Comparison of ENCODE assay signal across 18 cellular contexts in genomic region chr12:9041321-9041720, GRCh38. TPM values are rescaled to one million over a fixed set of nuclear protein-coding genes. Genes with fewer than 3 reads are reported as not detected.
DNase-seq lines count a peak whose midpoint lies in the region; ATAC-seq and TF ChIP-seq lines count a peak whose summit lies in the region.
"Had no signal": no experiment of that assay in that cellular context is flagged by ENCODE, and none has a peak within 500 bp of the region (broad histone marks: within the 10 kb centered on the region; RNA-seq: fewer than 3 reads in every experiment).

No MANE protein-coding gene starts in this region.

- no peak overlapping the region for H3K4me3 ChIP-seq in adrenal gland
- H3K4me3 ChIP-seq in fibroblast of villous mesenchyme (ENCODE audit: low read depth, low read length): no peak overlapping the region
- no peak overlapping the region for H3K4me3 ChIP-seq in gastrocnemius medialis
- H3K4me3 ChIP-seq: MG63, spleen, tibial artery had no signal

- H3K36me3 ChIP-seq in adrenal gland (replicated peaks in 1 of 2) (no peaks in the 10 kb centered on the region), gastrocnemius medialis (no peaks in the 10 kb centered on the region)
- H3K36me3 ChIP-seq: MG63, spleen, tibial artery had no signal

- H3K9me3 ChIP-seq in adrenal gland (replicated peaks in 1 of 3) (no peaks in the 10 kb centered on the region), gastrocnemius medialis (no peaks in the 10 kb centered on the region)
- H3K9me3 ChIP-seq: MG63, tibial artery had no signal

- WGBS in adrenal gland, 4 donors: 41 to 50% (median 44%) methylated on average over 1 of the region's 1 CpG

- DNase-seq in G401 (ENCODE audit: low spot score): peak; percentile 52
- DNase-seq in adrenal gland: peak; percentile 56 to 78 (median 76)
- DNase-seq in fibroblast of villous mesenchyme (ENCODE audit: low read depth): peak; percentile 2
- DNase-seq in gastrocnemius medialis: peak; percentile 50 to 51
- DNase-seq in NCI-H748 (lab: John Stamatoyannopoulos, UW; ENCODE audit: unreplicated experiment): no peak
- DNase-seq in LoVo (ENCODE audit: low spot score): no peak
- DNase-seq: activated naive CD8-positive, alpha-beta T cell treated with anti-CD3 and anti-CD28 coated beads, Interleukin-2, amount 50 U/mL, for 24 hours; DMS79; MG63; natural killer cell; NCI-H1694; NCI-H446; posterior cingulate gyrus; SIG-M5; spleen; tibial artery had no signal

- H3K27me3 ChIP-seq in adrenal gland (no peaks in the 10 kb centered on the region), gastrocnemius medialis (no peaks in the 10 kb centered on the region)
- H3K27me3 ChIP-seq: spleen, tibial artery had no signal

- ATAC-seq in gastrocnemius medialis: peak; percentile 98 to 99
- ATAC-seq in HG03139 (IDR thresholded peaks at IDR 0.05; ENCODE audit: unreplicated experiment): no peak
- ATAC-seq: activated naive CD8-positive, alpha-beta T cell treated with anti-CD3 and anti-CD28 coated beads, Interleukin-2, amount 50 U/mL, for 24 hours; natural killer cell had no signal

- TF ChIP-seq CTCF in adrenal gland (IDR thresholded peaks at IDR 0.05) (no peak), fibroblast of villous mesenchyme (IDR thresholded peaks at IDR 0.05; ENCODE audit: insufficient read depth, low read depth, low read length) (no peak), gastrocnemius medialis (IDR thresholded peaks at IDR 0.05 in 4 of 5, conservative IDR thresholded peaks at IDR 0.05 in 1 of 5) (no peak)

- TF ChIP-seq POLR2A in adrenal gland (IDR thresholded peaks at IDR 0.05): no peak
- no peak for TF ChIP-seq POLR2A in gastrocnemius medialis (IDR thresholded peaks at IDR 0.05)

- intact Hi-C loops in adrenal gland (cut with DNase I) (loop anchor here (10.0 kb wide), 2 partner anchors 357 to 377 kb away; partner anchors contain the start of gene MFAP5 (in 1 of the 2)), gastrocnemius medialis (cut with DNase I; ENCODE audit: low total_unique reads) (no loop called here)

- H3K27ac ChIP-seq in adrenal gland (no peak overlapping the region), gastrocnemius medialis (peak overlapping the region; percentile 31 to 63 (median 50))
- H3K27ac ChIP-seq: C4-2B, spleen, tibial artery had no signal

- H3K4me1 ChIP-seq in adrenal gland (replicated peaks in 1 of 2) (peaks cover 4 to 5% of the 10 kb centered on the region in 2 donors), gastrocnemius medialis (peaks cover 0 to 17% of the 10 kb centered on the region in 2 donors)

- in situ Hi-C loops in G401 (cut with HindIII; ENCODE audit: low sequenced_read_pairs): no loop called here
- in situ Hi-C loops in gastrocnemius medialis (cut with MboI; ENCODE audit: low sequenced_read_pairs in 4 of 4): loop anchor here (5.0 to 25.0 kb wide), 3 partner anchors 87 to 354 kb away; partner anchors contain the start of gene RIMKLB (in 2 of the 4)

RNA-seq across cellular contexts. Expression of gene KLRG1, which starts 52.0 kb away (rescaled TPM):
- 4.5 and 8.2 TPM in 2 replicates for total RNA-seq in G401 (2014; rRNA removed; shearing (Covaris generic))
- total RNA-seq in adrenal gland (1 to 10 TPM in 7 of 8 donors, not detected in 1; 2.6 to 5.2 (median 3.4) TPM), fibroblast of villous mesenchyme (0.32 and 0.43 TPM in 2 replicates), gastrocnemius medialis (1 to 10 TPM in 2 of 4 donors, under 1 TPM in 2; 0.46 to 1.9 (median 1.4) TPM)
- polyA plus RNA-seq in adrenal gland: 1 to 10 TPM; 1.2 to 2.0 (median 1.5) TPM

Comparison
In these comparisons a context has a peak if more than half of its experiments do, and no peak if none do; other contexts are left out.
1. DNase-seq: peak in G401 (single experiment), adrenal gland (7 of 7), fibroblast of villous mesenchyme (single experiment) and gastrocnemius medialis (2 of 2); none in NCI-H748 (single experiment) and LoVo (single experiment).
2. H3K27ac ChIP-seq: peak in gastrocnemius medialis (4 of 4); none in adrenal gland (0 of 5).